ENCODE assay signal across 18 cellular contexts in genomic region chr2:119439574-119440500, GRCh38. TPM values are rescaled to one million over a fixed set of nuclear protein-coding genes. Genes with fewer than 3 reads are reported as not detected.
DNase-seq lines count a peak whose midpoint lies in the region; ATAC-seq and TF ChIP-seq lines count a peak whose summit lies in the region.
"Had no signal": no experiment of that assay in that cellular context is flagged by ENCODE, and none has a peak within 500 bp of the region (broad histone marks: within the 10 kb centered on the region; RNA-seq: fewer than 3 reads in every experiment).

No MANE protein-coding gene starts in this region.

- no peak for TF ChIP-seq CTCF in body of pancreas (IDR thresholded peaks at IDR 0.05)
- no peak for TF ChIP-seq CTCF in nephron (IDR thresholded peaks at IDR 0.05; ENCODE audit: unreplicated experiment in 3 of 3)
- no peak for TF ChIP-seq CTCF in stomach (IDR thresholded peaks at IDR 0.05)

- TF ChIP-seq POLR2A in body of pancreas (IDR thresholded peaks at IDR 0.05) (no peak), stomach (IDR thresholded peaks at IDR 0.05) (no peak)

- peak overlapping the region; percentile 35 to 90 (median 74) for H3K27ac Mint-ChIP-seq in nephron
- H3K27ac Mint-ChIP-seq: HFFc6 had no signal

- peaks cover 23% of the 10 kb centered on the region for H3K4me1 Mint-ChIP-seq in nephron
- H3K4me1 Mint-ChIP-seq: CD4-positive, CD25-positive, alpha-beta regulatory T cell had no signal

- ATAC-seq in body of pancreas (no peak), GM21717 (IDR thresholded peaks at IDR 0.05; ENCODE audit: unreplicated experiment) (no peak)
- ATAC-seq: SK-N-SH treated with all-trans-retinoic acid at 6 μM for 48 hours had no signal

- H3K9me3 ChIP-seq in body of pancreas (no peaks in the 10 kb centered on the region), stomach (no peaks in the 10 kb centered on the region)

- no peak overlapping the region for H3K4me3 ChIP-seq in body of pancreas
- H3K4me3 ChIP-seq in stomach = no peak overlapping the region

- no peak for TF ChIP-seq EP300 in stomach (IDR thresholded peaks at IDR 0.05)

- H3K4me3 Mint-ChIP-seq in nephron = peak overlapping the region in 1 of 3 experiments; percentile 16
- H3K4me3 Mint-ChIP-seq: CD4-positive, CD25-positive, alpha-beta regulatory T cell; HFFc6 had no signal

- DNase-seq in body of pancreas (peak; percentile 56 to 80 (median 68)), epidermal melanocyte (ENCODE audit: insufficient read length, low spot score) (peak; percentile 3), stomach (peak; percentile 64), KG1 (lab: John Stamatoyannopoulos, UW) (no peak), NCI-H510A (lab: John Stamatoyannopoulos, UW) (no peak), cerebellar cortex (ENCODE audit: low spot score) (no peak)
- DNase-seq: CD4-positive, CD25-positive, alpha-beta regulatory T cell; EL; GF-D8; HFFc6; Kasumi-1; NCI-H1417; NCI-H1694 treated with DMSO at 0.1 percent for 48 hours; NCI-H446 treated with DMSO at 0.1 percent for 48 hours had no signal

- H3K27ac ChIP-seq in body of pancreas (peak overlapping the region in 3 of 4 donors; percentile 1 to 54 (median 46)), stomach (peak overlapping the region in 1 of 5 donors; percentile 14)

- no peaks in the 10 kb centered on the region for H3K36me3 ChIP-seq in body of pancreas (replicated peaks in 1 of 2; ENCODE audit: insufficient read depth in 1 of 2, low read depth in 2 of 2)
- peaks cover 0 to 28% (median 14%) of the 10 kb centered on the region in 4 donors for H3K36me3 ChIP-seq in stomach

- H3K4me1 ChIP-seq in body of pancreas (peaks cover 47% of the 10 kb centered on the region), stomach (peaks cover 0 to 29% (median 25%) of the 10 kb centered on the region in 4 donors)

- H3K27me3 Mint-ChIP-seq in nephron (ENCODE audit: low read depth) = peaks cover 4% of the 10 kb centered on the region

- no peaks in the 10 kb centered on the region for H3K27me3 ChIP-seq in body of pancreas
- H3K27me3 ChIP-seq in stomach = no peaks in the 10 kb centered on the region

- peaks cover 23% of the 10 kb centered on the region for H3K36me3 Mint-ChIP-seq in nephron (ENCODE audit: low read depth)
- H3K36me3 Mint-ChIP-seq: CD4-positive, CD25-positive, alpha-beta regulatory T cell had no signal

- WGBS in body of pancreas, 2 donors = 64 to 77% methylated on average over 8 to 15 of the region's 15 CpGs
- 57 to 71% (median 68%) methylated on average over 15 of the region's 15 CpGs for WGBS in stomach, 5 donors

- intact Hi-C loops in body of pancreas (cut with DNase I) = no loop called here
- intact Hi-C loops in stomach (cut with DNase I; ENCODE audit: low total_unique reads) = no loop called here

- H3K9me3 Mint-ChIP-seq in nephron = no peaks in the 10 kb centered on the region
- H3K9me3 Mint-ChIP-seq: HFFc6 had no signal

RNA-seq across cellular contexts. Expression of gene TMEM37, which starts 8.2 kb away (rescaled TPM):
- total RNA-seq in body of pancreas (10 to 100 TPM; 19.1 to 22.1 TPM), stomach (10 to 100 TPM in 3 of 5 donors, 1 to 10 TPM in 1, not detected in 1; 5.7 to 27.8 (median 18.9) TPM)
- 10 to 100 TPM in 2 of 3 donors, 1 to 10 TPM in 1; 6.7 to 16.4 (median 12.7) TPM for polyA plus RNA-seq in stomach
- total RNA-seq: CD4-positive, CD25-positive, alpha-beta regulatory T cell; HFFc6; MCF 10A had no signal

Comparison
In these comparisons a context has a peak if more than half of its experiments do, and no peak if none do; other contexts are left out.
1. DNase-seq: peak in body of pancreas (4 of 4), epidermal melanocyte (single experiment) and stomach (single experiment); none in KG1 (single experiment), NCI-H510A (single experiment) and cerebellar cortex (single experiment).